ENCODE assay signal across 31 cellular contexts in genomic region chr7:44141221-44141850, GRCh38. TPM values are rescaled to one million over a fixed set of nuclear protein-coding genes. Genes with fewer than 3 reads are reported as not detected.
DNase-seq lines count a peak whose midpoint lies in the region; ATAC-seq and TF ChIP-seq lines count a peak whose summit lies in the region.
"Had no signal": no experiment of that assay in that cellular context is flagged by ENCODE, and none has a peak within 500 bp of the region (broad histone marks: within the 10 kb centered on the region; RNA-seq: fewer than 3 reads in every experiment).

MYL7 (minus strand) TSS chr7:44141332; CDS start chr7:44141305, 27 bp downstream.

- ATAC-seq in natural killer cell treated with Interleukin-12 subunit alpha and Interleukin-12 subunit beta and Interleukin-15 and Interleukin-18, amount 100 ng/mL, for 72 hours: no peak
- ATAC-seq in natural killer cell: no peak
- peak in 1 of 4 donors; percentile 63 for ATAC-seq in heart left ventricle
- no peak for ATAC-seq in GM21737 (IDR thresholded peaks at IDR 0.05; ENCODE audit: unreplicated experiment)
- no peak for ATAC-seq in GM21360 (IDR thresholded peaks at IDR 0.05; ENCODE audit: unreplicated experiment)
- ATAC-seq: A549, gastrocnemius medialis, K562, lower lobe of right lung had no signal

- H3K18ac ChIP-seq in mesendoderm (ENCODE audit: low read length): peak within 1 kb of the TSS; percentile 7

- no peak within 1 kb of the TSS for H3K4me3 Mint-ChIP-seq in natural killer cell treated with Interleukin-12 subunit alpha and Interleukin-12 subunit beta and Interleukin-15 and Interleukin-18, amount 100 ng/mL, for 72 hours
- H3K4me3 Mint-ChIP-seq in natural killer cell: no peak within 1 kb of the TSS
- H3K4me3 Mint-ChIP-seq: activated CD4-positive, alpha-beta T cell treated with anti-CD3 and anti-CD28 coated beads, Interleukin-2, amount 10 ng/mL, durations not matched to agents 24 days and 14 days; stimulated activated naive CD8-positive, alpha-beta T cell treated with anti-CD3 and anti-CD28 coated beads, Interleukin-15, Interleukin-2, amounts not matched to agents 100 ng/mL and 50 ng/mL, for 24 hours had no signal

- H3K27me3 ChIP-seq in heart left ventricle (peaks cover 0 to 15% (median 0%) of the 10 kb centered on the region in 9 donors), mesendoderm (ENCODE audit: insufficient read depth, low read length, poor library complexity) (no peaks in the 10 kb centered on the region)
- H3K27me3 ChIP-seq: ascending aorta had no signal

- peak within 1 kb of the TSS; percentile 53 for H2BK5ac ChIP-seq in mesendoderm (ENCODE audit: low read length)

- H4K5ac ChIP-seq in mesendoderm (ENCODE audit: low read length): no peak within 1 kb of the TSS

- H3K27me3 Mint-ChIP-seq in natural killer cell treated with Interleukin-12 subunit alpha and Interleukin-12 subunit beta and Interleukin-15 and Interleukin-18, amount 100 ng/mL, for 72 hours: peaks cover 0 to 6% of the 10 kb centered on the region in 2 donors
- H3K27me3 Mint-ChIP-seq in natural killer cell (ENCODE audit: low read depth in 2 of 2): peaks cover 0 to 9% of the 10 kb centered on the region in 2 donors

- H2AK5ac ChIP-seq in mesendoderm (ENCODE audit: low read length): peak within 1 kb of the TSS; percentile 25

- no peaks in the 10 kb centered on the region for H3K79me1 ChIP-seq in mesendoderm (ENCODE audit: low read length)

- peak within 1 kb of the TSS; percentile 68 for H3K56ac ChIP-seq in mesendoderm (ENCODE audit: low read length)

- H4K8ac ChIP-seq in mesendoderm (ENCODE audit: low read depth, low read length): no peak within 1 kb of the TSS

- TF ChIP-seq CTCF in natural killer cell (IDR thresholded peaks at IDR 0.05) (no peak), heart left ventricle (IDR thresholded peaks at IDR 0.05) (no peak)

- WGBS in heart left ventricle, 4 donors: 43 to 63% (median 51%) methylated on average over 4 to 6 of the region's 6 CpGs
- WGBS in mesendoderm (ENCODE audit: extremely low coverage, insufficient coverage, low lambda C conversion rate): no CpG with 5 or more reads among the region's 6 CpGs

- no peaks in the 10 kb centered on the region for H3K36me3 Mint-ChIP-seq in natural killer cell treated with Interleukin-12 subunit alpha and Interleukin-12 subunit beta and Interleukin-15 and Interleukin-18, amount 100 ng/mL, for 72 hours
- no peaks in the 10 kb centered on the region for H3K36me3 Mint-ChIP-seq in natural killer cell

- DNase-seq in natural killer cell treated with Interleukin-12 subunit alpha and Interleukin-12 subunit beta and Interleukin-15 and Interleukin-18, amount 100 ng/mL, for 72 hours (ENCODE audit: low spot score): peak; percentile 6
- DNase-seq in natural killer cell (no peak), heart left ventricle (peak in 2 of 5 donors; percentile 21 to 53), mesendoderm (peak; percentile 97), GOT3 (lab: John Stamatoyannopoulos, UW) (no peak), NCI-H2171 treated with DMSO at 0.1 percent for 48 hours (lab: John Stamatoyannopoulos, UW) (no peak)
- DNase-seq: activated CD4-positive, alpha-beta T cell treated with anti-CD3 and anti-CD28 coated beads, Interleukin-2, amount 10 ng/mL, durations not matched to agents 24 days and 14 days; activated naive CD4-positive, alpha-beta T cell treated with anti-CD3 and anti-CD28 coated beads, Interleukin-2, amount 50 U/mL, for 16 hours; activated T-cell treated with anti-CD3 and anti-CD28 coated beads, Interleukin-2, amount 50 U/mL, for 48 hours; AML-193; DMS153; gastrocnemius medialis; lower lobe of right lung; NCI-H1105; NCI-H1930; NCI-H2227 treated with DMSO at 0.1 percent for 48 hours; NCI-H526 treated with DMSO at 0.1 percent for 48 hours; SIG-M5; T1000; WERI-Rb-1 had no signal

- H3K4me1 ChIP-seq in heart left ventricle (peaks cover 0 to 17% (median 8%) of the 10 kb centered on the region in 12 donors), mesendoderm (ENCODE audit: control insufficient read depth, low read depth, low read length) (peaks cover 7% of the 10 kb centered on the region)
- H3K4me1 ChIP-seq: A549, gastrocnemius medialis, HAP-1 had no signal

- H3K4me3 ChIP-seq in heart left ventricle: peak within 1 kb of the TSS in 8 of 12 donors; percentile 13 to 46 (median 34)
- no peak within 1 kb of the TSS for H3K4me3 ChIP-seq in mesendoderm (ENCODE audit: low read length)
- H3K4me3 ChIP-seq: A549, ascending aorta, gastrocnemius medialis, HAP-1, K562, lower lobe of right lung had no signal

- peak within 1 kb of the TSS; percentile 3 for H3K23ac ChIP-seq in mesendoderm (ENCODE audit: low read length)

- H3K27ac ChIP-seq in heart left ventricle (peak within 1 kb of the TSS in 8 of 12 donors; percentile 6 to 76 (median 32)), mesendoderm (ENCODE audit: low read depth, low read length) (no peak within 1 kb of the TSS)
- H3K27ac ChIP-seq: A549, ascending aorta, gastrocnemius medialis, lower lobe of right lung, WERI-Rb-1 had no signal

- intact Hi-C loops in natural killer cell (cut with micrococcal nuclease): no loop called here
- intact Hi-C loops in heart left ventricle (cut with DNase I): loop anchor here in 1 of 10 donors (5.0 kb wide), 1 partner anchor 51 kb away; no protein-coding TSS in a partner anchor

- peak within 1 kb of the TSS; percentile 8 for H3K4ac ChIP-seq in mesendoderm (ENCODE audit: low read depth, low read length)

- no peak within 1 kb of the TSS for H3K27ac Mint-ChIP-seq in natural killer cell treated with Interleukin-12 subunit alpha and Interleukin-12 subunit beta and Interleukin-15 and Interleukin-18, amount 100 ng/mL, for 72 hours
- H3K27ac Mint-ChIP-seq in natural killer cell: no peak within 1 kb of the TSS
- H3K27ac Mint-ChIP-seq: activated CD4-positive, alpha-beta T cell treated with anti-CD3 and anti-CD28 coated beads, Interleukin-2, amount 10 ng/mL, durations not matched to agents 24 days and 14 days; stimulated activated naive CD8-positive, alpha-beta T cell treated with anti-CD3 and anti-CD28 coated beads, Interleukin-15, Interleukin-2, amounts not matched to agents 100 ng/mL and 50 ng/mL, for 24 hours had no signal

- no peaks in the 10 kb centered on the region for H3K4me1 Mint-ChIP-seq in natural killer cell treated with Interleukin-12 subunit alpha and Interleukin-12 subunit beta and Interleukin-15 and Interleukin-18, amount 100 ng/mL, for 72 hours (ENCODE audit: low read depth in 2 of 2)
- peaks cover 0 to 6% of the 10 kb centered on the region in 2 donors for H3K4me1 Mint-ChIP-seq in natural killer cell

- H3K9me3 Mint-ChIP-seq in natural killer cell treated with Interleukin-12 subunit alpha and Interleukin-12 subunit beta and Interleukin-15 and Interleukin-18, amount 100 ng/mL, for 72 hours: no peaks in the 10 kb centered on the region
- no peaks in the 10 kb centered on the region for H3K9me3 Mint-ChIP-seq in natural killer cell
- H3K9me3 Mint-ChIP-seq: activated CD4-positive, alpha-beta T cell treated with anti-CD3 and anti-CD28 coated beads, Interleukin-2, amount 10 ng/mL, durations not matched to agents 24 days and 14 days; stimulated activated naive CD8-positive, alpha-beta T cell treated with anti-CD3 and anti-CD28 coated beads, Interleukin-15, Interleukin-2, amounts not matched to agents 100 ng/mL and 50 ng/mL, for 24 hours had no signal

- no peak within 1 kb of the TSS for H2BK15ac ChIP-seq in mesendoderm (replicated peaks; ENCODE audit: low read depth)

- H3K9me3 ChIP-seq in heart left ventricle: no peaks in the 10 kb centered on the region
- H3K9me3 ChIP-seq: A549, ascending aorta, gastrocnemius medialis, HAP-1, lower lobe of right lung had no signal

- H3K36me3 ChIP-seq in heart left ventricle (no peaks in the 10 kb centered on the region), mesendoderm (ENCODE audit: control insufficient read depth, insufficient read depth, low read length) (no peaks in the 10 kb centered on the region)
- H3K36me3 ChIP-seq: ascending aorta, gastrocnemius medialis, HAP-1, lower lobe of right lung, WERI-Rb-1 had no signal

- H3K4me2 ChIP-seq in mesendoderm (ENCODE audit: low read length): no peak within 1 kb of the TSS
- H3K4me2 ChIP-seq: A549 had no signal

- no peak within 1 kb of the TSS for H2BK120ac ChIP-seq in mesendoderm (ENCODE audit: low read depth, low read length)

- TF ChIP-seq POLR2A in heart left ventricle (IDR thresholded peaks at IDR 0.05): no peak

- H3K9ac ChIP-seq in mesendoderm (ENCODE audit: low read length): peak within 1 kb of the TSS; percentile 38

- no peaks in the 10 kb centered on the region for H3K79me2 ChIP-seq in mesendoderm (ENCODE audit: control insufficient read depth, insufficient read depth, low read length)

RNA-seq across cellular contexts. Expression of gene MYL7, which starts in this region (rescaled TPM):
- not detected for total RNA-seq in natural killer cell treated with Interleukin-12 subunit alpha and Interleukin-12 subunit beta and Interleukin-15 and Interleukin-18, amount 100 ng/mL, for 72 hours
- total RNA-seq in natural killer cell: not detected
- 1,000 to 10,000 TPM in 8 of 9 donors, 100 to 1,000 TPM in 1; 975 to 4,037 (median 2,357) TPM for total RNA-seq in heart left ventricle
- 1,000 to 10,000 TPM; 1,236 to 2,597 TPM for polyA plus RNA-seq in heart left ventricle
- polyA plus RNA-seq in mesendoderm (2013, experiment 1 of 2): 75.9 TPM
- polyA plus RNA-seq in mesendoderm (2013, experiment 2 of 2): 75.4 TPM
- total RNA-seq: activated CD4-positive, alpha-beta T cell treated with anti-CD3 and anti-CD28 coated beads, Interleukin-2, amount 10 ng/mL, durations not matched to agents 24 days and 14 days; activated CD8-positive, alpha-beta memory T cell treated with anti-CD3 and anti-CD28 coated beads for 36 hours; ascending aorta; dermis microvascular lymphatic vessel endothelial cell; K562; MCF 10A; mucosa of gallbladder had no signal
- polyA plus RNA-seq: A549, K562 had no signal

Comparison
In these comparisons a context has a peak if more than half of its experiments do, and no peak if none do; other contexts are left out.
1. RNA of gene MYL7 (total RNA-seq): 975 to 4,037 TPM in heart left ventricle; not detected in natural killer cell treated with Interleukin-12 subunit alpha and Interleukin-12 subunit beta and Interleukin-15 and Interleukin-18, amount 100 ng/mL, for 72 hours and not detected in natural killer cell; every median in the first group is over 100 times any median in the second.
2. Peak in DNase-seq in natural killer cell treated with Interleukin-12 subunit alpha and Interleukin-12 subunit beta and Interleukin-15 and Interleukin-18, amount 100 ng/mL, for 72 hours; RNA of the gene not detected or under 1 TPM.